15 cellular contexts compared by ENCODE assay signal in genomic region chr4:162456106-162456505, GRCh38.
A peak's percentile ranks its signal among the peaks of the same experiment; 100 is the strongest.
DNase-seq lines count a peak whose midpoint lies in the region; ATAC-seq and TF ChIP-seq lines count a peak whose summit lies in the region.
"Had no signal": no experiment of that assay in that cellular context is flagged by ENCODE, and none has a peak within 500 bp of the region (broad histone marks: within the 10 kb centered on the region; RNA-seq: fewer than 3 reads in every experiment).

No MANE protein-coding gene starts in this region.

- no peak overlapping the region for H3K27ac Mint-ChIP-seq in activated naive CD4-positive, alpha-beta T cell treated with anti-CD3 and anti-CD28 coated beads for 36 hours
- H3K27ac Mint-ChIP-seq: CD4-positive, alpha-beta memory T cell; H9 had no signal

- H3K4me1 Mint-ChIP-seq in activated naive CD4-positive, alpha-beta T cell treated with anti-CD3 and anti-CD28 coated beads for 36 hours (ENCODE audit: low read depth): no peaks in the 10 kb centered on the region
- H3K4me1 Mint-ChIP-seq: CD4-positive, alpha-beta memory T cell had no signal

- H3K9me3 ChIP-seq in PC-3 (ENCODE audit: low read length) (no peaks in the 10 kb centered on the region), RWPE2 (ENCODE audit: severe bottlenecking) (no peaks in the 10 kb centered on the region), left ventricle myocardium inferior (replicated peaks) (no peaks in the 10 kb centered on the region)
- H3K9me3 ChIP-seq: A549 had no signal

- no peaks in the 10 kb centered on the region for H3K27me3 ChIP-seq in PC-3 (ENCODE audit: low read length)
- H3K27me3 ChIP-seq in RWPE2 (ENCODE audit: insufficient read depth, poor library complexity, severe bottlenecking): no peaks in the 10 kb centered on the region
- H3K27me3 ChIP-seq in foreskin keratinocyte: no peaks in the 10 kb centered on the region
- H3K27me3 ChIP-seq in left ventricle myocardium inferior (ENCODE audit: low read depth): no peaks in the 10 kb centered on the region
- H3K27me3 ChIP-seq: BE2C had no signal

- H3F3A ChIP-seq in PC-3 (ENCODE audit: low read length, unreplicated experiment): no peaks in the 10 kb centered on the region

- no peaks in the 10 kb centered on the region for H3K9me3 Mint-ChIP-seq in activated naive CD4-positive, alpha-beta T cell treated with anti-CD3 and anti-CD28 coated beads for 36 hours

- POLR2A ChIA-PET in PC-3 (lab: Charles Lee; ENCODE audit: unreplicated experiment): no interaction called here

- H3K36me3 ChIP-seq in PC-3 (ENCODE audit: low read depth, low read length): no peaks in the 10 kb centered on the region
- H3K36me3 ChIP-seq in RWPE2 (ENCODE audit: low read depth): no peaks in the 10 kb centered on the region
- no peaks in the 10 kb centered on the region for H3K36me3 ChIP-seq in left ventricle myocardium inferior
- H3K36me3 ChIP-seq: BE2C had no signal

- TF ChIP-seq CTCF in PC-3 (conservative IDR thresholded peaks at IDR 0.05; ENCODE audit: low read depth, low read length): no peak
- TF ChIP-seq CTCF in RWPE2 (IDR thresholded peaks at IDR 0.05; ENCODE audit: poor library complexity, severe bottlenecking): no peak
- TF ChIP-seq CTCF in foreskin keratinocyte (conservative IDR thresholded peaks at IDR 0.05): no peak
- no peak for TF ChIP-seq CTCF in left ventricle myocardium inferior (IDR thresholded peaks at IDR 0.05; ENCODE audit: borderline replicate concordance)

- H3K4me3 ChIP-seq in PC-3 (ENCODE audit: low read length) (no peak overlapping the region), RWPE2 (ENCODE audit: severe bottlenecking) (no peak overlapping the region), left ventricle myocardium inferior (no peak overlapping the region)
- H3K4me3 ChIP-seq: A549 had no signal

- no peaks in the 10 kb centered on the region for H3K79me2 ChIP-seq in PC-3 (ENCODE audit: low read length)

- H3K36me3 Mint-ChIP-seq in activated naive CD4-positive, alpha-beta T cell treated with anti-CD3 and anti-CD28 coated beads for 36 hours (ENCODE audit: low read depth): no peaks in the 10 kb centered on the region
- H3K36me3 Mint-ChIP-seq: CD4-positive, alpha-beta memory T cell had no signal

- H3K9ac ChIP-seq in PC-3 (ENCODE audit: low read length): no peak overlapping the region

- DNase-seq in PC-3 (peak; percentile 31), RWPE2 (ENCODE audit: low spot score) (no peak), foreskin keratinocyte (peak; percentile 26 to 65), left ventricle myocardium inferior (no peak), COR-L47 (lab: John Stamatoyannopoulos, UW) (no peak), NCI-H226 (no peak)
- no peak for DNase-seq in activated naive CD4-positive, alpha-beta T cell treated with anti-CD3 and anti-CD28 coated beads for 36 hours
- DNase-seq: BE2C; CD4-positive, alpha-beta memory T cell; DND-41; GF-D8; GOT3; H9 had no signal

- ATAC-seq in PC-3: peak; percentile 54
- ATAC-seq in RWPE2 (ENCODE audit: low read depth): peak; percentile 58; the same call in 1 of the 3 replicates
- peak; percentile 88 for ATAC-seq in foreskin keratinocyte
- ATAC-seq: A549 had no signal

- no peaks in the 10 kb centered on the region for H3K9me2 ChIP-seq in PC-3 (replicated peaks; ENCODE audit: low read length)

- H3K4me1 ChIP-seq in PC-3 (ENCODE audit: insufficient read depth, low read length): no peaks in the 10 kb centered on the region
- H3K4me1 ChIP-seq in RWPE2 (ENCODE audit: insufficient read depth, poor library complexity, severe bottlenecking): peaks cover 11% of the 10 kb centered on the region
- peaks cover 19% of the 10 kb centered on the region for H3K4me1 ChIP-seq in foreskin keratinocyte
- H3K4me1 ChIP-seq in left ventricle myocardium inferior: no peaks in the 10 kb centered on the region
- H3K4me1 ChIP-seq: A549, BE2C had no signal

- H3K4me2 ChIP-seq in PC-3 (ENCODE audit: low read length): no peak overlapping the region
- H3K4me2 ChIP-seq: A549 had no signal

- no peak overlapping the region for H2AFZ ChIP-seq in PC-3 (ENCODE audit: low read length)

- no peak overlapping the region for H3K4me3 Mint-ChIP-seq in activated naive CD4-positive, alpha-beta T cell treated with anti-CD3 and anti-CD28 coated beads for 36 hours
- H3K4me3 Mint-ChIP-seq: CD4-positive, alpha-beta memory T cell; H9 had no signal

- intact Hi-C loops in PC-3 (cut with micrococcal nuclease): no loop called here
- intact Hi-C loops in left ventricle myocardium inferior (cut with micrococcal nuclease): no loop called here
- intact Hi-C loops in activated naive CD4-positive, alpha-beta T cell treated with anti-CD3 and anti-CD28 coated beads for 36 hours (cut with micrococcal nuclease): no loop called here

- CTCF ChIA-PET in PC-3 (lab: Charles Lee): no interaction called here
- CTCF ChIA-PET in activated naive CD4-positive, alpha-beta T cell treated with anti-CD3 and anti-CD28 coated beads for 36 hours (lab: Charles Lee): no interaction called here

- no peak overlapping the region for H3K27ac ChIP-seq in PC-3 (ENCODE audit: low read length)
- H3K27ac ChIP-seq in RWPE2 (ENCODE audit: poor library complexity, severe bottlenecking): no peak overlapping the region
- no peak overlapping the region for H3K27ac ChIP-seq in foreskin keratinocyte
- no peak overlapping the region for H3K27ac ChIP-seq in left ventricle myocardium inferior (replicated peaks)
- H3K27ac ChIP-seq: A549, C4-2B had no signal

- no peaks in the 10 kb centered on the region for H4K20me1 ChIP-seq in PC-3 (ENCODE audit: low read length)

- H3K27me3 Mint-ChIP-seq in activated naive CD4-positive, alpha-beta T cell treated with anti-CD3 and anti-CD28 coated beads for 36 hours (ENCODE audit: low read depth): no peaks in the 10 kb centered on the region
- H3K27me3 Mint-ChIP-seq: CD4-positive, alpha-beta memory T cell had no signal

- BruUV-seq in PC-3 (replicated peaks; lab: Mats Ljungman, UMichigan): no TSS peak

Comparison
In these comparisons a context has a peak if more than half of its experiments do, and no peak if none do; other contexts are left out.
1. DNase-seq: peak in PC-3 (single experiment) and foreskin keratinocyte (2 of 2); none in RWPE2 (single experiment), left ventricle myocardium inferior (single experiment), activated naive CD4-positive, alpha-beta T cell treated with anti-CD3 and anti-CD28 coated beads for 36 hours (single experiment), COR-L47 (single experiment) and NCI-H226 (single experiment).
2. Peak in every context shown above with its lines, with median percentiles within 50 percentile points of each other: ATAC-seq.